2 cellular contexts compared by ENCODE assay signal in the genomic region with DNA sequence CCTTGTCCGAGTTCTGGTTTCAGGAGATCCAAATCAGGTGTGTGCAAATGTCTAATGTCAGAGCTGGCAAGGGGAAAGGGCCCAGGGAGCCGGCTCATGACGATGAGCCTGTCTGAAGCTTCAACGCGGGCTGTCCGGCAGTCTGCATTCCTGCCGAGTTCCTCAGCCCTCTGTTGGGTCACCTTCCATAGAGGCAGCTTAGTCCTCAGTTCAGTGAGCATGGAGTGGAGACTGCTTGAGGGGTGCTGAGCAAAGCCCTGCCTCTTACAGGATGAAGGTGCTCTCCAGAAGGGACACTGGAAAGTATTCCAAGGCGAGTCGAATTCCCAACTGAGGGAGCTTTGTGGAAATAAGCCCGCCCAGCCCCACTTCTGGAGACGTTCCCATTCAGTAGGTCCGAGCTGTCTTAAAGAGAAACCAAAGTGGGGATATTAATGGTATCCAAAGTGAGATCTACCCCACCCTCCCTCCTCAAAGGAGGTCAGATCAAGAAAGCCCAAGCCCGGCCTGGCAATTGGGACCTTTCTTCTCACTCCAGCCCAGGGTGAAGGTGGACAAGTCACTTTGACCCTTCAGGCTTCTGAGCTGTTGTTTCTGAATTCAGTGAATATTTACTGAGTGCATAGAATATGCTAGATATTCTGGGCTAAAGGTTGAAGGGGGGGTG.
TF ChIP-seq lines count a peak whose summit lies in the region.

No MANE protein-coding gene starts in this region.

TF ChIP-seq in liver, 16 proteins besides CTCF, POLR2A, EP300 and RAD21:
- TF ChIP-seq, protein P1, sequence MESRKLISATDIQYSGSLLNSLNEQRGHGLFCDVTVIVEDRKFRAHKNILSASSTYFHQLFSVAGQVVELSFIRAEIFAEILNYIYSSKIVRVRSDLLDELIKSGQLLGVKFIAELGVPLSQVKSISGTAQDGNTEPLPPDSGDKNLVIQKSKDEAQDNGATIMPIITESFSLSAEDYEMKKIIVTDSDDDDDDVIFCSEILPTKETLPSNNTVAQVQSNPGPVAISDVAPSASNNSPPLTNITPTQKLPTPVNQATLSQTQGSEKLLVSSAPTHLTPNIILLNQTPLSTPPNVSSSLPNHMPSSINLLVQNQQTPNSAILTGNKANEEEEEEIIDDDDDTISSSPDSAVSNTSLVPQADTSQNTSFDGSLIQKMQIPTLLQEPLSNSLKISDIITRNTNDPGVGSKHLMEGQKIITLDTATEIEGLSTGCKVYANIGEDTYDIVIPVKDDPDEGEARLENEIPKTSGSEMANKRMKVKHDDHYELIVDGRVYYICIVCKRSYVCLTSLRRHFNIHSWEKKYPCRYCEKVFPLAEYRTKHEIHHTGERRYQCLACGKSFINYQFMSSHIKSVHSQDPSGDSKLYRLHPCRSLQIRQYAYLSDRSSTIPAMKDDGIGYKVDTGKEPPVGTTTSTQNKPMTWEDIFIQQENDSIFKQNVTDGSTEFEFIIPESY (IDR thresholded peaks at IDR 0.05), result no peak
- TF ChIP-seq RXRA (IDR thresholded peaks at IDR 0.05), result peak in 1 of 2 donors; percentile 23
- TF ChIP-seq, protein P2, sequence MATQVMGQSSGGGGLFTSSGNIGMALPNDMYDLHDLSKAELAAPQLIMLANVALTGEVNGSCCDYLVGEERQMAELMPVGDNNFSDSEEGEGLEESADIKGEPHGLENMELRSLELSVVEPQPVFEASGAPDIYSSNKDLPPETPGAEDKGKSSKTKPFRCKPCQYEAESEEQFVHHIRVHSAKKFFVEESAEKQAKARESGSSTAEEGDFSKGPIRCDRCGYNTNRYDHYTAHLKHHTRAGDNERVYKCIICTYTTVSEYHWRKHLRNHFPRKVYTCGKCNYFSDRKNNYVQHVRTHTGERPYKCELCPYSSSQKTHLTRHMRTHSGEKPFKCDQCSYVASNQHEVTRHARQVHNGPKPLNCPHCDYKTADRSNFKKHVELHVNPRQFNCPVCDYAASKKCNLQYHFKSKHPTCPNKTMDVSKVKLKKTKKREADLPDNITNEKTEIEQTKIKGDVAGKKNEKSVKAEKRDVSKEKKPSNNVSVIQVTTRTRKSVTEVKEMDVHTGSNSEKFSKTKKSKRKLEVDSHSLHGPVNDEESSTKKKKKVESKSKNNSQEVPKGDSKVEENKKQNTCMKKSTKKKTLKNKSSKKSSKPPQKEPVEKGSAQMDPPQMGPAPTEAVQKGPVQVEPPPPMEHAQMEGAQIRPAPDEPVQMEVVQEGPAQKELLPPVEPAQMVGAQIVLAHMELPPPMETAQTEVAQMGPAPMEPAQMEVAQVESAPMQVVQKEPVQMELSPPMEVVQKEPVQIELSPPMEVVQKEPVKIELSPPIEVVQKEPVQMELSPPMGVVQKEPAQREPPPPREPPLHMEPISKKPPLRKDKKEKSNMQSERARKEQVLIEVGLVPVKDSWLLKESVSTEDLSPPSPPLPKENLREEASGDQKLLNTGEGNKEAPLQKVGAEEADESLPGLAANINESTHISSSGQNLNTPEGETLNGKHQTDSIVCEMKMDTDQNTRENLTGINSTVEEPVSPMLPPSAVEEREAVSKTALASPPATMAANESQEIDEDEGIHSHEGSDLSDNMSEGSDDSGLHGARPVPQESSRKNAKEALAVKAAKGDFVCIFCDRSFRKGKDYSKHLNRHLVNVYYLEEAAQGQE (IDR thresholded peaks at IDR 0.05), result peak; percentile 11
TF ChIP-seq in liver: peak in this region for 2.

TF ChIP-seq in HepG2, 621 proteins besides CTCF, POLR2A, EP300 and RAD21:
- TF ChIP-seq, protein P3, sequence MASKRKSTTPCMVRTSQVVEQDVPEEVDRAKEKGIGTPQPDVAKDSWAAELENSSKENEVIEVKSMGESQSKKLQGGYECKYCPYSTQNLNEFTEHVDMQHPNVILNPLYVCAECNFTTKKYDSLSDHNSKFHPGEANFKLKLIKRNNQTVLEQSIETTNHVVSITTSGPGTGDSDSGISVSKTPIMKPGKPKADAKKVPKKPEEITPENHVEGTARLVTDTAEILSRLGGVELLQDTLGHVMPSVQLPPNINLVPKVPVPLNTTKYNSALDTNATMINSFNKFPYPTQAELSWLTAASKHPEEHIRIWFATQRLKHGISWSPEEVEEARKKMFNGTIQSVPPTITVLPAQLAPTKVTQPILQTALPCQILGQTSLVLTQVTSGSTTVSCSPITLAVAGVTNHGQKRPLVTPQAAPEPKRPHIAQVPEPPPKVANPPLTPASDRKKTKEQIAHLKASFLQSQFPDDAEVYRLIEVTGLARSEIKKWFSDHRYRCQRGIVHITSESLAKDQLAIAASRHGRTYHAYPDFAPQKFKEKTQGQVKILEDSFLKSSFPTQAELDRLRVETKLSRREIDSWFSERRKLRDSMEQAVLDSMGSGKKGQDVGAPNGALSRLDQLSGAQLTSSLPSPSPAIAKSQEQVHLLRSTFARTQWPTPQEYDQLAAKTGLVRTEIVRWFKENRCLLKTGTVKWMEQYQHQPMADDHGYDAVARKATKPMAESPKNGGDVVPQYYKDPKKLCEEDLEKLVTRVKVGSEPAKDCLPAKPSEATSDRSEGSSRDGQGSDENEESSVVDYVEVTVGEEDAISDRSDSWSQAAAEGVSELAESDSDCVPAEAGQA (IDR thresholded peaks at IDR 0.05; ENCODE audit: low read depth), result no peak
- TF ChIP-seq, protein P3 (CRISPR knock-in tag; IDR thresholded peaks at IDR 0.05; ENCODE audit: borderline replicate concordance), result no peak
- TF ChIP-seq, protein P4, sequence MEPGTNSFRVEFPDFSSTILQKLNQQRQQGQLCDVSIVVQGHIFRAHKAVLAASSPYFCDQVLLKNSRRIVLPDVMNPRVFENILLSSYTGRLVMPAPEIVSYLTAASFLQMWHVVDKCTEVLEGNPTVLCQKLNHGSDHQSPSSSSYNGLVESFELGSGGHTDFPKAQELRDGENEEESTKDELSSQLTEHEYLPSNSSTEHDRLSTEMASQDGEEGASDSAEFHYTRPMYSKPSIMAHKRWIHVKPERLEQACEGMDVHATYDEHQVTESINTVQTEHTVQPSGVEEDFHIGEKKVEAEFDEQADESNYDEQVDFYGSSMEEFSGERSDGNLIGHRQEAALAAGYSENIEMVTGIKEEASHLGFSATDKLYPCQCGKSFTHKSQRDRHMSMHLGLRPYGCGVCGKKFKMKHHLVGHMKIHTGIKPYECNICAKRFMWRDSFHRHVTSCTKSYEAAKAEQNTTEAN (CRISPR knock-in tag; conservative IDR thresholded peaks at IDR 0.05), result no peak
- TF ChIP-seq, protein P5, sequence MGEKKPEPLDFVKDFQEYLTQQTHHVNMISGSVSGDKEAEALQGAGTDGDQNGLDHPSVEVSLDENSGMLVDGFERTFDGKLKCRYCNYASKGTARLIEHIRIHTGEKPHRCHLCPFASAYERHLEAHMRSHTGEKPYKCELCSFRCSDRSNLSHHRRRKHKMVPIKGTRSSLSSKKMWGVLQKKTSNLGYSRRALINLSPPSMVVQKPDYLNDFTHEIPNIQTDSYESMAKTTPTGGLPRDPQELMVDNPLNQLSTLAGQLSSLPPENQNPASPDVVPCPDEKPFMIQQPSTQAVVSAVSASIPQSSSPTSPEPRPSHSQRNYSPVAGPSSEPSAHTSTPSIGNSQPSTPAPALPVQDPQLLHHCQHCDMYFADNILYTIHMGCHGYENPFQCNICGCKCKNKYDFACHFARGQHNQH (CRISPR knock-in tag; IDR thresholded peaks at IDR 0.05), result no peak
- no peak for TF ChIP-seq ZNF10 (CRISPR knock-in tag; IDR thresholded peaks at IDR 0.05; ENCODE audit: borderline replicate concordance, low read depth)
- TF ChIP-seq, protein P6, sequence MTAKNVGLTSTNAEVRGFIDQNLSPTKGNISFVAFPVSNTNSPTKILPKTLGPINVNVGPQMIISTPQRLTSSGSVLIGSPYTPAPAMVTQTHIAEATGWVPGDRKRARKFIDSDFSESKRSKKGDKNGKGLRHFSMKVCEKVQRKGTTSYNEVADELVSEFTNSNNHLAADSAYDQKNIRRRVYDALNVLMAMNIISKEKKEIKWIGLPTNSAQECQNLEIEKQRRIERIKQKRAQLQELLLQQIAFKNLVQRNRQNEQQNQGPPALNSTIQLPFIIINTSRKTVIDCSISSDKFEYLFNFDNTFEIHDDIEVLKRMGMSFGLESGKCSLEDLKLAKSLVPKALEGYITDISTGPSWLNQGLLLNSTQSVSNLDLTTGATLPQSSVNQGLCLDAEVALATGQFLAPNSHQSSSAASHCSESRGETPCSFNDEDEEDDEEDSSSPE (CRISPR knock-in tag; IDR thresholded peaks at IDR 0.05), result no peak
- TF ChIP-seq, protein P7, sequence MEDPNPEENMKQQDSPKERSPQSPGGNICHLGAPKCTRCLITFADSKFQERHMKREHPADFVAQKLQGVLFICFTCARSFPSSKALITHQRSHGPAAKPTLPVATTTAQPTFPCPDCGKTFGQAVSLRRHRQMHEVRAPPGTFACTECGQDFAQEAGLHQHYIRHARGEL (CRISPR knock-in tag; IDR thresholded peaks at IDR 0.05), result no peak
- TF ChIP-seq, protein P8, sequence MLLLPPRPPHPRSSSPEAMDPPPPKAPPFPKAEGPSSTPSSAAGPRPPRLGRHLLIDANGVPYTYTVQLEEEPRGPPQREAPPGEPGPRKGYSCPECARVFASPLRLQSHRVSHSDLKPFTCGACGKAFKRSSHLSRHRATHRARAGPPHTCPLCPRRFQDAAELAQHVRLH (CRISPR knock-in tag; IDR thresholded peaks at IDR 0.05; ENCODE audit: borderline replicate concordance, low read depth), result no peak
- TF ChIP-seq GTF3A (CRISPR knock-in tag; conservative IDR thresholded peaks at IDR 0.05), result no peak
- no peak for TF ChIP-seq ZNF354B (CRISPR knock-in tag; IDR thresholded peaks at IDR 0.05)
- no peak for TF ChIP-seq IKZF1 (IDR thresholded peaks at IDR 0.05)
- TF ChIP-seq, protein P9, sequence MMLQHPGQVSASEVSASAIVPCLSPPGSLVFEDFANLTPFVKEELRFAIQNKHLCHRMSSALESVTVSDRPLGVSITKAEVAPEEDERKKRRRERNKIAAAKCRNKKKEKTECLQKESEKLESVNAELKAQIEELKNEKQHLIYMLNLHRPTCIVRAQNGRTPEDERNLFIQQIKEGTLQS (CRISPR knock-in tag; IDR thresholded peaks at IDR 0.05), result no peak
- no peak for TF ChIP-seq HOXD1 (CRISPR knock-in tag; IDR thresholded peaks at IDR 0.05)
- no peak for TF ChIP-seq NCOA2 (CRISPR knock-in tag; IDR thresholded peaks at IDR 0.05)
- TF ChIP-seq PHF20 (CRISPR knock-in tag; IDR thresholded peaks at IDR 0.05), result no peak
- no peak for TF ChIP-seq AGO1 (IDR thresholded peaks at IDR 0.05; ENCODE audit: low read depth, low read length, poor library complexity, severe bottlenecking)
- TF ChIP-seq ZFP90 (CRISPR knock-in tag; IDR thresholded peaks at IDR 0.05; ENCODE audit: borderline replicate concordance), result no peak
- TF ChIP-seq, protein P10, sequence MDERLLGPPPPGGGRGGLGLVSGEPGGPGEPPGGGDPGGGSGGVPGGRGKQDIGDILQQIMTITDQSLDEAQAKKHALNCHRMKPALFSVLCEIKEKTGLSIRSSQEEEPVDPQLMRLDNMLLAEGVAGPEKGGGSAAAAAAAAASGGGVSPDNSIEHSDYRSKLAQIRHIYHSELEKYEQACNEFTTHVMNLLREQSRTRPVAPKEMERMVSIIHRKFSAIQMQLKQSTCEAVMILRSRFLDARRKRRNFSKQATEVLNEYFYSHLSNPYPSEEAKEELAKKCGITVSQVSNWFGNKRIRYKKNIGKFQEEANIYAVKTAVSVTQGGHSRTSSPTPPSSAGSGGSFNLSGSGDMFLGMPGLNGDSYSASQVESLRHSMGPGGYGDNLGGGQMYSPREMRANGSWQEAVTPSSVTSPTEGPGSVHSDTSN (CRISPR knock-in tag; IDR thresholded peaks at IDR 0.05), result no peak
